In the genomic region with DNA sequence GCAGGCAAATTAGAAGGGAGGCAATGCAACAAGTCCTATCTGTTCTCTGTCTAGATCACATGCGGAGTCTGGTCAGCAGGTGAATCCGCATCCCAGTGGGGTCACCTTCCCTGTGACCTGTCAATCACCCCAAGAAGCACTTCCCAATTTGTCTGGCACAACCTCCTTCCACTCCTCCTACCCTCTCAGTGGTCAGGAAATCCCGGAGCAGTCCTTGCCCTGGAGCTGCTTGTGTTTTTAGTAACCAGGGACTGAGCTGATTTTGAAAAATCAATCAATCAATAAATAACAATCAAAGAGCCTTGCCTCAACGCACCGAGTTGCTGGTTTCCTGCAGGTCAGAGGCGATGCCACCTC, we compare ENCODE assay signal across 9 cellular contexts. TPM values are rescaled to one million over a fixed set of nuclear protein-coding genes. Genes with fewer than 3 reads are reported as not detected.
DNase-seq lines count a peak whose midpoint lies in the region; ATAC-seq and TF ChIP-seq lines count a peak whose summit lies in the region.
"Had no signal": no experiment of that assay in that cellular context is flagged by ENCODE, and none has a peak within 500 bp of the region (broad histone marks: within the 10 kb centered on the region; RNA-seq: fewer than 3 reads in every experiment).

No MANE protein-coding gene starts in this region.

- H3K9me3 ChIP-seq in SJCRH30 (replicated peaks) (no peaks in the 10 kb centered on the region), neuron (ENCODE audit: low read length) (no peaks in the 10 kb centered on the region)

- no peak for TF ChIP-seq CTCF in AG09309 (IDR thresholded peaks at IDR 0.05; ENCODE audit: control insufficient read depth, insufficient read depth, low read depth, low read length, missing control alignments)

- H3K27ac ChIP-seq in SJCRH30 = peak overlapping the region; percentile 58

- ATAC-seq in activated naive CD4-positive, alpha-beta T cell treated with anti-CD3 and anti-CD28 coated beads, Interleukin-2, amount 50 U/mL, for 72 hours = no peak

- DNase-seq in AG09309 (ENCODE audit: low read depth) (no peak), SJCRH30 (peak; percentile 50 to 67), cardiac septum (ENCODE audit: low spot score) (peak; percentile 77), cerebellar nuclear complex (lab: John Stamatoyannopoulos, UW) (no peak), GM19238 (ENCODE audit: insufficient read length, low spot score) (no peak)
- no peak for DNase-seq in central memory CD4-positive, alpha-beta T cell
- no peak for DNase-seq in activated naive CD4-positive, alpha-beta T cell treated with anti-CD3 and anti-CD28 coated beads, Interleukin-2, amount 50 U/mL, for 72 hours (ENCODE audit: low spot score in 2 of 2)
- DNase-seq: NCI-H1048 had no signal

- no peak overlapping the region for H3K27ac Mint-ChIP-seq in activated naive CD4-positive, alpha-beta T cell treated with anti-CD3 and anti-CD28 coated beads, Interleukin-2, amount 50 U/mL, for 72 hours

- peaks cover 0 to 10% of the 10 kb centered on the region in 2 donors for H3K36me3 Mint-ChIP-seq in activated naive CD4-positive, alpha-beta T cell treated with anti-CD3 and anti-CD28 coated beads, Interleukin-2, amount 50 U/mL, for 72 hours

- H3K4me3 ChIP-seq in AG09309 (ENCODE audit: control insufficient read depth, low read depth, low read length) (peak overlapping the region; percentile 67), SJCRH30 (peak overlapping the region; percentile 92), neuron (ENCODE audit: low read length) (peak overlapping the region; percentile 60)

- no peaks in the 10 kb centered on the region for H3K36me3 ChIP-seq in SJCRH30
- H3K36me3 ChIP-seq in neuron (ENCODE audit: insufficient read depth, low read length) = no peaks in the 10 kb centered on the region

- H3K4me1 ChIP-seq in SJCRH30 (peaks cover 7% of the 10 kb centered on the region; the same call in 1 of the 2 replicates), neuron (ENCODE audit: insufficient read depth, low read length) (peaks cover 3% of the 10 kb centered on the region)

- no peaks in the 10 kb centered on the region for H3K27me3 ChIP-seq in SJCRH30
- no peaks in the 10 kb centered on the region for H3K27me3 ChIP-seq in neuron (ENCODE audit: insufficient read depth, low read length)

- intact Hi-C loops in cardiac septum (cut with DNase I) = loop anchor here (5.0 kb wide), 1 partner anchor 140 kb away; a partner anchor contains a TSS

- H3K9me3 Mint-ChIP-seq in activated naive CD4-positive, alpha-beta T cell treated with anti-CD3 and anti-CD28 coated beads, Interleukin-2, amount 50 U/mL, for 72 hours = peaks cover 10 to 13% of the 10 kb centered on the region in 2 donors

- H2AFZ ChIP-seq in neuron (ENCODE audit: low read depth, low read length) = peak overlapping the region; percentile 88

RNA-seq across cellular contexts. Expression of a gene that starts 0.6 kb away (rescaled TPM):
- total RNA-seq in SJCRH30 (2014; rRNA removed; shearing (Covaris generic)) = 19.5 and 24.4 TPM in 2 replicates
- 26.7 TPM for total RNA-seq in cardiac septum
- total RNA-seq in activated naive CD4-positive, alpha-beta T cell treated with anti-CD3 and anti-CD28 coated beads, Interleukin-2, amount 50 U/mL, for 72 hours = not detected

Comparison
In these comparisons a context has a peak if more than half of its experiments do, and no peak if none do; other contexts are left out.
1. DNase-seq: peak in SJCRH30 (2 of 2) and cardiac septum (single experiment); none in AG09309 (single experiment), central memory CD4-positive, alpha-beta T cell (single experiment), activated naive CD4-positive, alpha-beta T cell treated with anti-CD3 and anti-CD28 coated beads, Interleukin-2, amount 50 U/mL, for 72 hours (0 of 2), cerebellar nuclear complex (0 of 2) and GM19238 (single experiment).
2. RNA of a gene that starts 0.6 kb away (total RNA-seq): 26.7 TPM in cardiac septum (single experiment) and 19.5 to 24.4 TPM in SJCRH30; not detected in activated naive CD4-positive, alpha-beta T cell treated with anti-CD3 and anti-CD28 coated beads, Interleukin-2, amount 50 U/mL, for 72 hours; every median in the first group is over 10 times any median in the second.
3. Peak in every context shown above with its lines, with median percentiles within 50 percentile points of each other: H3K4me3 ChIP-seq.